Comparison of ENCODE assay signal across 1 cellular context in the genomic region with DNA sequence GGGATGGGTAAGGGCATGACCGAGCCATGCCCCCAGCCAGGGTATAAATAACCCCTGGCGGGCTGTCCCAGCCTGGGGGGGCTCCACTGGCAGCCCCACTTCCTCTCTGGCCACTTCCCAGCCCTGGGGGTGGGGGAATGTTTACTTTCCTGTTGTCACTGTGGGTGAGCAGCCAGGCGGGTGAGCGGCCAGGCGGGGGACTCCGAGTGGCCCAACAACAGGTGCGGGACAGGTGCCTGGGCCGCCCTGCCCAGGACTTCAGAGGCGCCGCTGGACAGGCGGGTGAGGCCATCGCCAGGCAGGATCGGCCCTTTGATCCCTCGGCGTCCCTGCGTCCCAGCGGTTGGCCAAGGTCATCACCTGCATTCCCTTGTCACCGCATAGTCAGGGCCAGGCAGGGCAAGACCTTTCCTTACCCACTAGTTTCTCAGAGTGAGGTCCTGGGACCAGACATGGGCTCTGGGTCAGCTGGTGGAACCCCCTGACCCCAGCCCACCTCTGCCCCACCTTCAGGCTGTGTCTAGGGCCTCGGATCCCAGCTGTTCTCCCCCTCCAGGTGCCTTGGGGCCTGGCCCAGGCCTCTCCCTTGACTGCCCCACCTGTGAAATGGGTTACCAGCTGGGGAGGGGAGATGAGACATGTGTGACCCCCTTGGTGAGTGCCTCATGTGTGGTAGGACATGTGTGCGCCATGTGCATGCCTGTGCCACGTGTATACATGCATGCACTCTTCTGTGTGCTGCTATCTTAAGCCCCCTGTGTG.
TF ChIP-seq lines count a peak whose summit lies in the region.

No MANE protein-coding gene starts in this region.

TF ChIP-seq in HepG2, 621 proteins besides CTCF, POLR2A, EP300 and RAD21 (continued from another document and continues in another):
- TF ChIP-seq, protein P1, sequence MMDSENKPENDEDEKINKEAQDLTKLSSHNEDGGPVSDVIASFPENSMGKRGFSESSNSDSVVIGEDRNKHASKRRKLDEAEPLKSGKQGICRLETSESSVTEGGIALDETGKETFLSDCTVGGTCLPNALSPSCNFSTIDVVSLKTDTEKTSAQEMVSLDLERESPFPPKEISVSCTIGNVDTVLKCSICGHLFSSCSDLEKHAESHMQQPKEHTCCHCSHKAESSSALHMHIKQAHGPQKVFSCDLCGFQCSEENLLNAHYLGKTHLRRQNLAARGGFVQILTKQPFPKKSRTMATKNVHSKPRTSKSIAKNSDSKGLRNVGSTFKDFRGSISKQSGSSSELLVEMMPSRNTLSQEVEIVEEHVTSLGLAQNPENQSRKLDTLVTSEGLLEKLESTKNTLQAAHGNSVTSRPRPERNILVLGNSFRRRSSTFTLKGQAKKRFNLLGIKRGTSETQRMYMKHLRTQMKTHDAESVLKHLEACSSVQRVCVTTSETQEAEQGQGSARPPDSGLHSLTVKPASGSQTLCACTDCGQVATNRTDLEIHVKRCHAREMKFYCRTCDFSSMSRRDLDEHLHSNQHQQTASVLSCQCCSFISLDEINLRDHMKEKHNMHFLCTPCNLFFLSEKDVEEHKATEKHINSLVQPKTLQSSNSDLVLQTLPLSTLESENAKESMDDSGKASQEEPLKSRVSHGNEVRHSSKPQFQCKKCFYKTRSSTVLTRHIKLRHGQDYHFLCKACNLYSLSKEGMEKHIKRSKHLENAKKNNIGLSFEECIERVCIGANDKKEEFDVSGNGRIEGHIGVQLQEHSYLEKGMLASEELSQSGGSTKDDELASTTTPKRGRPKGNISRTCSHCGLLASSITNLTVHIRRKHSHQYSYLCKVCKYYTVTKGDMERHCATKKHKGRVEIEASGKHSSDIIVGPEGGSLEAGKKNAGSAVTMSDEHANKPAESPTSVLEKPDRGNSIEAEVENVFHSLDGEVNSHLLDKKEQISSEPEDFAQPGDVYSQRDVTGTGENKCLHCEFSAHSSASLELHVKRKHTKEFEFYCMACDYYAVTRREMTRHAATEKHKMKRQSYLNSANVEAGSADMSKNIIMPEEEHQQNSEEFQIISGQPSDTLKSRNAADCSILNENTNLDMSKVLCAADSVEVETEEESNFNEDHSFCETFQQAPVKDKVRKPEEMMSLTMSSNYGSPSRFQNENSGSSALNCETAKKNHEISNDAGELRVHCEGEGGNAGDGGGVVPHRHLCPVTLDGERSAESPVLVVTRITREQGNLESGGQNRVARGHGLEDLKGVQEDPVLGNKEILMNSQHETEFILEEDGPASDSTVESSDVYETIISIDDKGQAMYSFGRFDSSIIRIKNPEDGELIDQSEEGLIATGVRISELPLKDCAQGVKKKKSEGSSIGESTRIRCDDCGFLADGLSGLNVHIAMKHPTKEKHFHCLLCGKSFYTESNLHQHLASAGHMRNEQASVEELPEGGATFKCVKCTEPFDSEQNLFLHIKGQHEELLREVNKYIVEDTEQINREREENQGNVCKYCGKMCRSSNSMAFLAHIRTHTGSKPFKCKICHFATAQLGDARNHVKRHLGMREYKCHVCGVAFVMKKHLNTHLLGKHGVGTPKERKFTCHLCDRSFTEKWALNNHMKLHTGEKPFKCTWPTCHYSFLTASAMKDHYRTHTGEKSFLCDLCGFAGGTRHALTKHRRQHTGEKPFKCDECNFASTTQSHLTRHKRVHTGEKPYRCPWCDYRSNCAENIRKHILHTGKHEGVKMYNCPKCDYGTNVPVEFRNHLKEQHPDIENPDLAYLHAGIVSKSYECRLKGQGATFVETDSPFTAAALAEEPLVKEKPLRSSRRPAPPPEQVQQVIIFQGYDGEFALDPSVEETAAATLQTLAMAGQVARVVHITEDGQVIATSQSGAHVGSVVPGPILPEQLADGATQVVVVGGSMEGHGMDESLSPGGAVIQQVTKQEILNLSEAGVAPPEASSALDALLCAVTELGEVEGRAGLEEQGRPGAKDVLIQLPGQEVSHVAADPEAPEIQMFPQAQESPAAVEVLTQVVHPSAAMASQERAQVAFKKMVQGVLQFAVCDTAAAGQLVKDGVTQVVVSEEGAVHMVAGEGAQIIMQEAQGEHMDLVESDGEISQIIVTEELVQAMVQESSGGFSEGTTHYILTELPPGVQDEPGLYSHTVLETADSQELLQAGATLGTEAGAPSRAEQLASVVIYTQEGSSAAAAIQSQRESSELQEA (CRISPR knock-in tag; IDR thresholded peaks at IDR 0.05; ENCODE audit: not compliant biosample characterization), result no peak
- TF ChIP-seq GABPA (IDR thresholded peaks at IDR 0.05; ENCODE audit: low read depth, low read length) (no peak), GABPA (CRISPR knock-in tag; IDR thresholded peaks at IDR 0.05; ENCODE audit: low read depth) (peak; percentile 62), ZNF501 (CRISPR knock-in tag; IDR thresholded peaks at IDR 0.05) (peak; percentile 79), ZNF891 (CRISPR knock-in tag; IDR thresholded peaks at IDR 0.05) (peak; percentile 91), EHMT2 (IDR thresholded peaks at IDR 0.05; ENCODE audit: borderline replicate concordance, low read depth, low read length) (no peak; the same call in 1 of the 2 replicates), SP1 (IDR thresholded peaks at IDR 0.05) (no peak), SP1 (CRISPR knock-in tag; IDR thresholded peaks at IDR 0.05) (peak; percentile 74), ZBTB1 (CRISPR knock-in tag; IDR thresholded peaks at IDR 0.05; ENCODE audit: borderline replicate concordance) (peak; percentile 97), NFKB2 (CRISPR knock-in tag; IDR thresholded peaks at IDR 0.05; ENCODE audit: borderline replicate concordance) (no peak; the same call in 1 of the 2 replicates), ZNF10 (CRISPR knock-in tag; IDR thresholded peaks at IDR 0.05; ENCODE audit: borderline replicate concordance, low read depth) (no peak), EEA1 (CRISPR knock-in tag; IDR thresholded peaks at IDR 0.05; ENCODE audit: borderline replicate concordance) (0 out of 2 replicates have a peak, but pooled peaks have one; percentile 18), ARHGAP35 (CRISPR knock-in tag; IDR thresholded peaks at IDR 0.05; ENCODE audit: borderline replicate concordance) (peak; percentile 88; the same call in 1 of the 2 replicates), ZNF17 (CRISPR knock-in tag; IDR thresholded peaks at IDR 0.05) (no peak), GATAD2A (CRISPR knock-in tag; IDR thresholded peaks at IDR 0.05) (peak; percentile 95), ZMYM2 (CRISPR knock-in tag; IDR thresholded peaks at IDR 0.05) (peak; percentile 93), MTF1 (CRISPR knock-in tag; IDR thresholded peaks at IDR 0.05) (no peak), ZNF780A (CRISPR knock-in tag; IDR thresholded peaks at IDR 0.05) (no peak), HNRNPK (IDR thresholded peaks at IDR 0.05; ENCODE audit: low read depth, low read length, poor library complexity, severe bottlenecking) (no peak)
- TF ChIP-seq, protein P2, sequence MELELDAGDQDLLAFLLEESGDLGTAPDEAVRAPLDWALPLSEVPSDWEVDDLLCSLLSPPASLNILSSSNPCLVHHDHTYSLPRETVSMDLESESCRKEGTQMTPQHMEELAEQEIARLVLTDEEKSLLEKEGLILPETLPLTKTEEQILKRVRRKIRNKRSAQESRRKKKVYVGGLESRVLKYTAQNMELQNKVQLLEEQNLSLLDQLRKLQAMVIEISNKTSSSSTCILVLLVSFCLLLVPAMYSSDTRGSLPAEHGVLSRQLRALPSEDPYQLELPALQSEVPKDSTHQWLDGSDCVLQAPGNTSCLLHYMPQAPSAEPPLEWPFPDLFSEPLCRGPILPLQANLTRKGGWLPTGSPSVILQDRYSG (CRISPR knock-in tag; IDR thresholded peaks at IDR 0.05), result no peak
- TF ChIP-seq, protein P3, sequence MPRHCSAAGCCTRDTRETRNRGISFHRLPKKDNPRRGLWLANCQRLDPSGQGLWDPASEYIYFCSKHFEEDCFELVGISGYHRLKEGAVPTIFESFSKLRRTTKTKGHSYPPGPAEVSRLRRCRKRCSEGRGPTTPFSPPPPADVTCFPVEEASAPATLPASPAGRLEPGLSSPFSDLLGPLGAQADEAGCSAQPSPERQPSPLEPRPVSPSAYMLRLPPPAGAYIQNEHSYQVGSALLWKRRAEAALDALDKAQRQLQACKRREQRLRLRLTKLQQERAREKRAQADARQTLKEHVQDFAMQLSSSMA (CRISPR knock-in tag; IDR thresholded peaks at IDR 0.05), result peak; percentile 75
- TF ChIP-seq, protein P4, sequence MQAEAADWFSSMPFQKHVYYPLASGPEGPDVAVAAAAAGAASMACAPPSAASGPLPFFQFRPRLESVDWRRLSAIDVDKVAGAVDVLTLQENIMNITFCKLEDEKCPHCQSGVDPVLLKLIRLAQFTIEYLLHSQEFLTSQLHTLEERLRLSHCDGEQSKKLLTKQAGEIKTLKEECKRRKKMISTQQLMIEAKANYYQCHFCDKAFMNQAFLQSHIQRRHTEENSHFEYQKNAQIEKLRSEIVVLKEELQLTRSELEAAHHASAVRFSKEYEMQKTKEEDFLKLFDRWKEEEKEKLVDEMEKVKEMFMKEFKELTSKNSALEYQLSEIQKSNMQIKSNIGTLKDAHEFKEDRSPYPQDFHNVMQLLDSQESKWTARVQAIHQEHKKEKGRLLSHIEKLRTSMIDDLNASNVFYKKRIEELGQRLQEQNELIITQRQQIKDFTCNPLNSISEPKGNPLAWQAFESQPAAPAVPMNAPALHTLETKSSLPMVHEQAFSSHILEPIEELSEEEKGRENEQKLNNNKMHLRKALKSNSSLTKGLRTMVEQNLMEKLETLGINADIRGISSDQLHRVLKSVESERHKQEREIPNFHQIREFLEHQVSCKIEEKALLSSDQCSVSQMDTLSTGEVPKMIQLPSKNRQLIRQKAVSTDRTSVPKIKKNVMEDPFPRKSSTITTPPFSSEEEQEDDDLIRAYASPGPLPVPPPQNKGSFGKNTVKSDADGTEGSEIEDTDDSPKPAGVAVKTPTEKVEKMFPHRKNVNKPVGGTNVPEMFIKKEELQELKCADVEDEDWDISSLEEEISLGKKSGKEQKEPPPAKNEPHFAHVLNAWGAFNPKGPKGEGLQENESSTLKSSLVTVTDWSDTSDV (CRISPR knock-in tag; IDR thresholded peaks at IDR 0.05), result no peak
- TF ChIP-seq, protein P5, sequence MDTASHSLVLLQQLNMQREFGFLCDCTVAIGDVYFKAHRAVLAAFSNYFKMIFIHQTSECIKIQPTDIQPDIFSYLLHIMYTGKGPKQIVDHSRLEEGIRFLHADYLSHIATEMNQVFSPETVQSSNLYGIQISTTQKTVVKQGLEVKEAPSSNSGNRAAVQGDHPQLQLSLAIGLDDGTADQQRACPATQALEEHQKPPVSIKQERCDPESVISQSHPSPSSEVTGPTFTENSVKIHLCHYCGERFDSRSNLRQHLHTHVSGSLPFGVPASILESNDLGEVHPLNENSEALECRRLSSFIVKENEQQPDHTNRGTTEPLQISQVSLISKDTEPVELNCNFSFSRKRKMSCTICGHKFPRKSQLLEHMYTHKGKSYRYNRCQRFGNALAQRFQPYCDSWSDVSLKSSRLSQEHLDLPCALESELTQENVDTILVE (CRISPR knock-in tag; IDR thresholded peaks at IDR 0.05), result peak; percentile 79
- TF ChIP-seq, protein P6, sequence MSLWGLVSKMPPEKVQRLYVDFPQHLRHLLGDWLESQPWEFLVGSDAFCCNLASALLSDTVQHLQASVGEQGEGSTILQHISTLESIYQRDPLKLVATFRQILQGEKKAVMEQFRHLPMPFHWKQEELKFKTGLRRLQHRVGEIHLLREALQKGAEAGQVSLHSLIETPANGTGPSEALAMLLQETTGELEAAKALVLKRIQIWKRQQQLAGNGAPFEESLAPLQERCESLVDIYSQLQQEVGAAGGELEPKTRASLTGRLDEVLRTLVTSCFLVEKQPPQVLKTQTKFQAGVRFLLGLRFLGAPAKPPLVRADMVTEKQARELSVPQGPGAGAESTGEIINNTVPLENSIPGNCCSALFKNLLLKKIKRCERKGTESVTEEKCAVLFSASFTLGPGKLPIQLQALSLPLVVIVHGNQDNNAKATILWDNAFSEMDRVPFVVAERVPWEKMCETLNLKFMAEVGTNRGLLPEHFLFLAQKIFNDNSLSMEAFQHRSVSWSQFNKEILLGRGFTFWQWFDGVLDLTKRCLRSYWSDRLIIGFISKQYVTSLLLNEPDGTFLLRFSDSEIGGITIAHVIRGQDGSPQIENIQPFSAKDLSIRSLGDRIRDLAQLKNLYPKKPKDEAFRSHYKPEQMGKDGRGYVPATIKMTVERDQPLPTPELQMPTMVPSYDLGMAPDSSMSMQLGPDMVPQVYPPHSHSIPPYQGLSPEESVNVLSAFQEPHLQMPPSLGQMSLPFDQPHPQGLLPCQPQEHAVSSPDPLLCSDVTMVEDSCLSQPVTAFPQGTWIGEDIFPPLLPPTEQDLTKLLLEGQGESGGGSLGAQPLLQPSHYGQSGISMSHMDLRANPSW (CRISPR knock-in tag; IDR thresholded peaks at IDR 0.05; ENCODE audit: borderline replicate concordance), result no peak
- TF ChIP-seq, protein P7, sequence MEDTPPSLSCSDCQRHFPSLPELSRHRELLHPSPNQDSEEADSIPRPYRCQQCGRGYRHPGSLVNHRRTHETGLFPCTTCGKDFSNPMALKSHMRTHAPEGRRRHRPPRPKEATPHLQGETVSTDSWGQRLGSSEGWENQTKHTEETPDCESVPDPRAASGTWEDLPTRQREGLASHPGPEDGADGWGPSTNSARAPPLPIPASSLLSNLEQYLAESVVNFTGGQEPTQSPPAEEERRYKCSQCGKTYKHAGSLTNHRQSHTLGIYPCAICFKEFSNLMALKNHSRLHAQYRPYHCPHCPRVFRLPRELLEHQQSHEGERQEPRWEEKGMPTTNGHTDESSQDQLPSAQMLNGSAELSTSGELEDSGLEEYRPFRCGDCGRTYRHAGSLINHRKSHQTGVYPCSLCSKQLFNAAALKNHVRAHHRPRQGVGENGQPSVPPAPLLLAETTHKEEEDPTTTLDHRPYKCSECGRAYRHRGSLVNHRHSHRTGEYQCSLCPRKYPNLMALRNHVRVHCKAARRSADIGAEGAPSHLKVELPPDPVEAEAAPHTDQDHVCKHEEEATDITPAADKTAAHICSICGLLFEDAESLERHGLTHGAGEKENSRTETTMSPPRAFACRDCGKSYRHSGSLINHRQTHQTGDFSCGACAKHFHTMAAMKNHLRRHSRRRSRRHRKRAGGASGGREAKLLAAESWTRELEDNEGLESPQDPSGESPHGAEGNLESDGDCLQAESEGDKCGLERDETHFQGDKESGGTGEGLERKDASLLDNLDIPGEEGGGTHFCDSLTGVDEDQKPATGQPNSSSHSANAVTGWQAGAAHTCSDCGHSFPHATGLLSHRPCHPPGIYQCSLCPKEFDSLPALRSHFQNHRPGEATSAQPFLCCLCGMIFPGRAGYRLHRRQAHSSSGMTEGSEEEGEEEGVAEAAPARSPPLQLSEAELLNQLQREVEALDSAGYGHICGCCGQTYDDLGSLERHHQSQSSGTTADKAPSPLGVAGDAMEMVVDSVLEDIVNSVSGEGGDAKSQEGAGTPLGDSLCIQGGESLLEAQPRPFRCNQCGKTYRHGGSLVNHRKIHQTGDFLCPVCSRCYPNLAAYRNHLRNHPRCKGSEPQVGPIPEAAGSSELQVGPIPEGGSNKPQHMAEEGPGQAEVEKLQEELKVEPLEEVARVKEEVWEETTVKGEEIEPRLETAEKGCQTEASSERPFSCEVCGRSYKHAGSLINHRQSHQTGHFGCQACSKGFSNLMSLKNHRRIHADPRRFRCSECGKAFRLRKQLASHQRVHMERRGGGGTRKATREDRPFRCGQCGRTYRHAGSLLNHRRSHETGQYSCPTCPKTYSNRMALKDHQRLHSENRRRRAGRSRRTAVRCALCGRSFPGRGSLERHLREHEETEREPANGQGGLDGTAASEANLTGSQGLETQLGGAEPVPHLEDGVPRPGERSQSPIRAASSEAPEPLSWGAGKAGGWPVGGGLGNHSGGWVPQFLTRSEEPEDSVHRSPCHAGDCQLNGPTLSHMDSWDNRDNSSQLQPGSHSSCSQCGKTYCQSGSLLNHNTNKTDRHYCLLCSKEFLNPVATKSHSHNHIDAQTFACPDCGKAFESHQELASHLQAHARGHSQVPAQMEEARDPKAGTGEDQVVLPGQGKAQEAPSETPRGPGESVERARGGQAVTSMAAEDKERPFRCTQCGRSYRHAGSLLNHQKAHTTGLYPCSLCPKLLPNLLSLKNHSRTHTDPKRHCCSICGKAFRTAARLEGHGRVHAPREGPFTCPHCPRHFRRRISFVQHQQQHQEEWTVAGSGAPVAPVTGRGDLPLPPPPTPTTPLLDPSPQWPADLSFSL (CRISPR knock-in tag; IDR thresholded peaks at IDR 0.05), result no peak
